ENCODE assay signal across 22 cellular contexts in genomic region chr20:1902188-1902587, GRCh38. TPM values are rescaled to one million over a fixed set of nuclear protein-coding genes. Genes with fewer than 3 reads are reported as not detected.
DNase-seq lines count a peak whose midpoint lies in the region; ATAC-seq, FAIRE-seq and TF ChIP-seq lines count a peak whose summit lies in the region.
"Had no signal": no experiment of that assay in that cellular context is flagged by ENCODE, and none has a peak within 500 bp of the region (broad histone marks: within the 10 kb centered on the region; RNA-seq: fewer than 3 reads in every experiment).

No MANE protein-coding gene starts in this region.

- no peak for DNase-seq in K562 (ENCODE audit: extremely low read depth in 1 of 4, low spot score in 3 of 4)
- no peak for DNase-seq in dorsolateral prefrontal cortex
- no peak for DNase-seq in memory B cell (ENCODE audit: low spot score in 2 of 2)
- DNase-seq in stimulated activated naive B cell treated with anti-CD40 and anti-IgM and Interleukin-4, amounts not matched to agents 10 μg/mL and 1 μg/mL and 100 μg/mL, for 72 hours: no peak
- no peak for DNase-seq in GM23338 (ENCODE audit: low spot score)
- no peak for DNase-seq in amygdala (lab: John Stamatoyannopoulos, UW)
- DNase-seq in NCI-H128 (lab: John Stamatoyannopoulos, UW; ENCODE audit: unreplicated experiment): no peak
- no peak for DNase-seq in 8988T
- DNase-seq: Caco-2; CD4-positive, CD25-positive, alpha-beta regulatory T cell; CD8-positive, alpha-beta T cell; DMS153; DND-41; H7; HCEC 1CT had no signal

- H3F3A ChIP-seq in GM23338 (replicated peaks; ENCODE audit: low read depth): 0 out of 2 replicates have a peak, but pooled peaks cover 2% of the 10 kb centered on the region

- TF ChIP-seq RAD21 in K562 (CRISPR knock-in tag; conservative IDR thresholded peaks at IDR 0.05 in 1 of 2, IDR thresholded peaks at IDR 0.05 in 1 of 2): no peak

- H3K36me3 Mint-ChIP-seq in memory B cell: no peaks in the 10 kb centered on the region
- peaks cover 66 to 79% of the 10 kb centered on the region in 2 donors for H3K36me3 Mint-ChIP-seq in stimulated activated naive B cell treated with anti-CD40 and anti-IgM and Interleukin-4, amounts not matched to agents 10 μg/mL and 1 μg/mL and 100 μg/mL, for 72 hours
- no peaks in the 10 kb centered on the region for H3K36me3 Mint-ChIP-seq in GM23338 (ENCODE audit: low read depth)
- H3K36me3 Mint-ChIP-seq: CD4-positive, CD25-positive, alpha-beta regulatory T cell; CD8-positive, alpha-beta T cell had no signal

- H4K20me1 ChIP-seq in K562 (replicated peaks; ENCODE audit: control insufficient read depth, insufficient read depth, low read length) (no peaks in the 10 kb centered on the region), GM23338 (replicated peaks; ENCODE audit: insufficient read depth) (no peaks in the 10 kb centered on the region; the same call in 1 of the 2 replicates)

- in situ Hi-C loops in K562 (cut with MboI): no loop called here

- no peak for TF ChIP-seq POLR2A in K562 (conservative IDR thresholded peaks at IDR 0.05)

- H3K9ac ChIP-seq in K562 (ENCODE audit: insufficient read depth in 1 of 2, low read depth in 2 of 2, low read length in 2 of 2): no peak overlapping the region
- H3K9ac ChIP-seq: BLaER1 had no signal

- POLR2A ChIA-PET in K562 (lab: Yijun Ruan, JAX): no interaction called here

- ATAC-seq in K562: no peak
- ATAC-seq in memory B cell (ENCODE audit: low read depth): no peak
- no peak for ATAC-seq in stimulated activated naive B cell treated with anti-CD40 and anti-IgM and Interleukin-4, amounts not matched to agents 10 μg/mL and 1 μg/mL and 100 μg/mL, for 72 hours (replicated peaks)
- ATAC-seq in GM23338: no peak
- ATAC-seq: CD8-positive, alpha-beta T cell had no signal

- H3K4me1 ChIP-seq in K562 (replicated peaks in 1 of 2; ENCODE audit: control insufficient read depth in 2 of 2, insufficient read depth in 2 of 2, low read length in 2 of 2) (no peaks in the 10 kb centered on the region; a peak in 1 of 5 replicates), GM23338 (ENCODE audit: insufficient read depth) (peaks cover 3% of the 10 kb centered on the region; the same call in 1 of the 2 replicates)

- no peaks in the 10 kb centered on the region for H3K9me1 ChIP-seq in K562 (ENCODE audit: control insufficient read depth, insufficient read depth, low read length)

- WGBS in K562 (ENCODE audit: insufficient coverage, low coverage, missing lambda C conversion rate): 3% methylated on average over 4 of the region's 4 CpGs

- H3K79me2 ChIP-seq in K562 (ENCODE audit: control insufficient read depth, insufficient read depth, low read length) (no peaks in the 10 kb centered on the region), GM23338 (replicated peaks; ENCODE audit: insufficient read depth) (no peaks in the 10 kb centered on the region)

- CTCF ChIA-PET in K562 (lab: Yijun Ruan, JAX; ENCODE audit: low intra/inter-chr PET ratio): no interaction called here

- H3K9me3 Mint-ChIP-seq in memory B cell: no peaks in the 10 kb centered on the region
- H3K9me3 Mint-ChIP-seq in stimulated activated naive B cell treated with anti-CD40 and anti-IgM and Interleukin-4, amounts not matched to agents 10 μg/mL and 1 μg/mL and 100 μg/mL, for 72 hours: no peaks in the 10 kb centered on the region
- H3K9me3 Mint-ChIP-seq in GM23338: no peaks in the 10 kb centered on the region
- H3K9me3 Mint-ChIP-seq: CD8-positive, alpha-beta T cell had no signal

- no peaks in the 10 kb centered on the region for H3K9me3 ChIP-seq in K562 (replicated peaks; ENCODE audit: control insufficient read depth, insufficient read depth, low read depth, low read length)
- H3K9me3 ChIP-seq: BLaER1, Caco-2 had no signal

- H2AFZ ChIP-seq in K562 (ENCODE audit: low read depth, low read length) (no peak overlapping the region), GM23338 (no peak overlapping the region)

- H3K4me3 ChIP-seq in K562: no peak overlapping the region
- H3K4me3 ChIP-seq in dorsolateral prefrontal cortex: no peak overlapping the region
- H3K4me3 ChIP-seq in GM23338: no peak overlapping the region
- H3K4me3 ChIP-seq: BLaER1 had no signal

- intact Hi-C loops in K562 (cut with micrococcal nuclease): no loop called here
- intact Hi-C loops in dorsolateral prefrontal cortex (cut with DNase I): loop anchor here in 1 of 2 donors (2.0 kb wide), 1 partner anchor 37 kb away; no protein-coding TSS in a partner anchor

- H3K36me3 ChIP-seq in K562 (ENCODE audit: control insufficient read depth, insufficient read depth, low read length): no peaks in the 10 kb centered on the region
- H3K36me3 ChIP-seq in GM23338 (ENCODE audit: insufficient read depth): no peaks in the 10 kb centered on the region; the same call in 1 of the 2 replicates
- H3K36me3 ChIP-seq: BLaER1 had no signal

- TF ChIP-seq CTCF in K562 (IDR thresholded peaks at IDR 0.05 in 2 of 3, conservative IDR thresholded peaks at IDR 0.05 in 1 of 3; ENCODE audit: insufficient read depth in 2 of 3, low read depth in 1 of 3, low read length in 3 of 3): no peak
- TF ChIP-seq CTCF in dorsolateral prefrontal cortex (IDR thresholded peaks at IDR 0.05 in 54 of 56, conservative IDR thresholded peaks at IDR 0.05 in 2 of 56; ENCODE audit: low read depth in 1 of 56, partially characterized antibody in 56 of 56): no peak
- TF ChIP-seq CTCF in GM23338 (conservative IDR thresholded peaks at IDR 0.05; ENCODE audit: low read depth in 2 of 2): no peak

- H3K4me2 ChIP-seq in K562 (ENCODE audit: insufficient read depth, low read length): no peak overlapping the region
- no peak overlapping the region for H3K4me2 ChIP-seq in GM23338
- H3K4me2 ChIP-seq: BLaER1 had no signal

- no peak for TF ChIP-seq EP300 in K562 (IDR thresholded peaks at IDR 0.05; ENCODE audit: low read length)

- no peaks in the 10 kb centered on the region for H3K9me2 ChIP-seq in GM23338 (ENCODE audit: insufficient read depth)

- no TSS peak for BruUV-seq in K562 (replicated peaks; lab: Mats Ljungman, UMichigan)

- H3K27me3 Mint-ChIP-seq in memory B cell (no peaks in the 10 kb centered on the region), GM23338 (ENCODE audit: insufficient read depth, low read depth, poor library complexity) (peaks cover 23% of the 10 kb centered on the region)
- no peaks in the 10 kb centered on the region for H3K27me3 Mint-ChIP-seq in stimulated activated naive B cell treated with anti-CD40 and anti-IgM and Interleukin-4, amounts not matched to agents 10 μg/mL and 1 μg/mL and 100 μg/mL, for 72 hours
- H3K27me3 Mint-ChIP-seq: B cell had no signal

- no peak for FAIRE-seq in K562 (lab: Jason Lieb, UNC)
- FAIRE-seq: A204.1, G401.6, GM12892, H1 had no signal

- H3K4me3 Mint-ChIP-seq in memory B cell (no peak overlapping the region), GM23338 (no peak overlapping the region; the same call in 2 of the 3 replicates)
- no peak overlapping the region for H3K4me3 Mint-ChIP-seq in stimulated activated naive B cell treated with anti-CD40 and anti-IgM and Interleukin-4, amounts not matched to agents 10 μg/mL and 1 μg/mL and 100 μg/mL, for 72 hours
- H3K4me3 Mint-ChIP-seq: B cell; CD4-positive, CD25-positive, alpha-beta regulatory T cell; CD8-positive, alpha-beta T cell had no signal

- H3K27ac ChIP-seq in K562 (ENCODE audit: extremely low read depth, low read depth, low read length): no peak overlapping the region
- peak overlapping the region in 58 of 59 donors; percentile 23 to 100 (median 99) for H3K27ac ChIP-seq in dorsolateral prefrontal cortex
- no peak overlapping the region for H3K27ac ChIP-seq in GM23338 (ENCODE audit: low read depth)
- H3K27ac ChIP-seq: BLaER1, C4-2B had no signal

- peaks cover 0 to 56% of the 10 kb centered on the region in 2 experiments; a peak in 3 of 5 replicates for H3K27me3 ChIP-seq in K562 (ENCODE audit: control insufficient read depth in 2 of 2, insufficient read depth in 2 of 2, low read length in 2 of 2)
- no peaks in the 10 kb centered on the region for H3K27me3 ChIP-seq in dorsolateral prefrontal cortex
- H3K27me3 ChIP-seq in GM23338 (ENCODE audit: insufficient read depth): peaks cover 19% of the 10 kb centered on the region

- H3K27ac Mint-ChIP-seq in memory B cell (peak overlapping the region; percentile 33), GM23338 (no peak overlapping the region)
- peak overlapping the region; percentile 39 for H3K27ac Mint-ChIP-seq in stimulated activated naive B cell treated with anti-CD40 and anti-IgM and Interleukin-4, amounts not matched to agents 10 μg/mL and 1 μg/mL and 100 μg/mL, for 72 hours
- H3K27ac Mint-ChIP-seq: B cell; CD4-positive, CD25-positive, alpha-beta regulatory T cell; CD8-positive, alpha-beta T cell had no signal

- H3K4me1 Mint-ChIP-seq in memory B cell (peaks cover 32% of the 10 kb centered on the region), GM23338 (peaks cover 30% of the 10 kb centered on the region)
- H3K4me1 Mint-ChIP-seq in stimulated activated naive B cell treated with anti-CD40 and anti-IgM and Interleukin-4, amounts not matched to agents 10 μg/mL and 1 μg/mL and 100 μg/mL, for 72 hours: peaks cover 66 to 96% of the 10 kb centered on the region in 2 donors
- H3K4me1 Mint-ChIP-seq: CD4-positive, CD25-positive, alpha-beta regulatory T cell had no signal

TF ChIP-seq in GM23338, 12 proteins besides CTCF, POLR2A, EP300 and RAD21 (continues in another document):
- no peak for TF ChIP-seq EZH2phosphoT487 (IDR thresholded peaks at IDR 0.05; ENCODE audit: unreplicated experiment)

RNA-seq across cellular contexts. Expression of gene SIRPA, which starts 7.0 kb away (rescaled TPM):
- total RNA-seq in K562 (2011; cell fraction: chromatin; rRNA removed; ENCODE audit: low replicate concordance): 0.25 TPM in 1 of 2 replicates, not detected in the other
- total RNA-seq in K562 (2011; cell fraction: nucleolus; rRNA removed): 0.17 TPM in 1 of 2 replicates, not detected in the other
- 0.15 and 0.23 TPM in 2 replicates for total RNA-seq in K562 (2011; cell fraction: nucleoplasm; rRNA removed)
- total RNA-seq in K562 (2014; rRNA removed) (0.04 TPM in 1 of 2 replicates, not detected in the other), K562 (2014; rRNA removed; fragmentation: Illumina TruSeq; extraction: Trizol) (0.10 and 0.11 TPM in 2 replicates), K562 (2015; rRNA removed; fragmentation: Illumina TruSeq; extraction: Trizol) (0.23 and 0.25 TPM in 2 replicates), K562 (2021) (0.40 and 0.56 TPM in 2 replicates), dorsolateral prefrontal cortex (100 to 1,000 TPM; 164 to 389 (median 265) TPM)
- polyA plus RNA-seq in K562 (2011; rRNA removed) (0.08 and 4.4 TPM in 2 replicates), K562 (2014; fragmentation: Illumina TruSeq; extraction: Trizol) (0.25 and 0.28 TPM in 2 replicates), K562 (2014; fragmentation: Nextera tagmentation; extraction: Ambion mirVana) (under 1 TPM in 1 of 2 experiments, not detected in 1; 0.01 TPM), K562 (2014; rRNA removed) (0.08 and 0.09 TPM in 2 replicates), GM23338 (2016; fragmentation: Nextera tagmentation; extraction: Ambion mirVana) (1.2 and 1.5 TPM in 2 replicates)
- polyA plus RNA-seq in K562 (2011; cell fraction: cytosol; rRNA removed): 0.18 and 3.1 TPM in 2 replicates
- polyA plus RNA-seq in K562 (2011; cell fraction: nucleus; rRNA removed): 0.30 and 7.5 TPM in 2 replicates
- 0.20 and 0.35 TPM in 2 replicates for polyA plus RNA-seq in K562 (2012)
- 2.1 TPM in 1 of 2 replicates, not detected in the other for polyA minus RNA-seq in K562 (2011; rRNA and poly(A)+ RNA removed)
- polyA minus RNA-seq in K562 (2011; cell fraction: cytosol; rRNA and poly(A)+ RNA removed): 4.7 TPM in 1 of 2 replicates, not detected in the other
- polyA minus RNA-seq in K562 (2011; cell fraction: nucleus; rRNA and poly(A)+ RNA removed): 0.13 and 3.8 TPM in 2 replicates
- 2.9 and 4.2 TPM in 2 replicates for total RNA-seq in GM23338 (2014; rRNA removed; shearing (Covaris generic))
- total RNA-seq: CD4-positive, CD25-positive, alpha-beta regulatory T cell; CD8-positive, alpha-beta T cell had no signal
- polyA plus RNA-seq: CD4-positive, CD25-positive, alpha-beta regulatory T cell had no signal

Comparison
In these comparisons a context has a peak if more than half of its experiments do, and no peak if none do; other contexts are left out.
1. H3K27ac ChIP-seq: peak in dorsolateral prefrontal cortex (58 of 59); none in K562 (single experiment) and GM23338 (single experiment).
2. RNA of gene SIRPA, which starts 7.0 kb away (total RNA-seq): 164 to 389 TPM in dorsolateral prefrontal cortex; 2.9 to 4.2 TPM in GM23338 and 0.04 to 0.56 TPM in K562; every median in the first group is over 10 times any median in the second.